ENCODE assay signal across 1 cellular context in the genomic region with DNA sequence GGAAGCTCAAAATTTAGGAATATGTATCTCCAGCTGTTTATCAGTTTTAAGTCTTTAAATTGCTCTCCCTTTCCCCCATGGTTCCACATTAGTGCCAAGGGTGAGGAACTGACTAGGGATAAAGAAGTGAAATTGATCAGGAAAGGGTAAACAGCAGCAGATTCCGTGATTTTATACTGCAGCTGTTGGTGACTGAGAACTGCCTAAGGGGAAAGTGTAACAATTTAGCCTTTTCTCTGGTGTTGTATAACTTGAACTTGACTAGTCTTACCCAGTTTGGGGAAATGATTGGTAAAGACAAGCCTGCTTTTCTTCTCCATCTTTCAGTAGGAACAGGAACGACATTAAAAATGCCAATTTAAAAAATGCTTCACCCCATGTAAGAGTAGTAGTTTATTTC.
TF ChIP-seq lines count a peak whose summit lies in the region.

No MANE protein-coding gene starts in this region.

TF ChIP-seq in HepG2, 621 proteins besides CTCF, POLR2A, EP300 and RAD21 (continued from another document):
- TF ChIP-seq, protein P1, sequence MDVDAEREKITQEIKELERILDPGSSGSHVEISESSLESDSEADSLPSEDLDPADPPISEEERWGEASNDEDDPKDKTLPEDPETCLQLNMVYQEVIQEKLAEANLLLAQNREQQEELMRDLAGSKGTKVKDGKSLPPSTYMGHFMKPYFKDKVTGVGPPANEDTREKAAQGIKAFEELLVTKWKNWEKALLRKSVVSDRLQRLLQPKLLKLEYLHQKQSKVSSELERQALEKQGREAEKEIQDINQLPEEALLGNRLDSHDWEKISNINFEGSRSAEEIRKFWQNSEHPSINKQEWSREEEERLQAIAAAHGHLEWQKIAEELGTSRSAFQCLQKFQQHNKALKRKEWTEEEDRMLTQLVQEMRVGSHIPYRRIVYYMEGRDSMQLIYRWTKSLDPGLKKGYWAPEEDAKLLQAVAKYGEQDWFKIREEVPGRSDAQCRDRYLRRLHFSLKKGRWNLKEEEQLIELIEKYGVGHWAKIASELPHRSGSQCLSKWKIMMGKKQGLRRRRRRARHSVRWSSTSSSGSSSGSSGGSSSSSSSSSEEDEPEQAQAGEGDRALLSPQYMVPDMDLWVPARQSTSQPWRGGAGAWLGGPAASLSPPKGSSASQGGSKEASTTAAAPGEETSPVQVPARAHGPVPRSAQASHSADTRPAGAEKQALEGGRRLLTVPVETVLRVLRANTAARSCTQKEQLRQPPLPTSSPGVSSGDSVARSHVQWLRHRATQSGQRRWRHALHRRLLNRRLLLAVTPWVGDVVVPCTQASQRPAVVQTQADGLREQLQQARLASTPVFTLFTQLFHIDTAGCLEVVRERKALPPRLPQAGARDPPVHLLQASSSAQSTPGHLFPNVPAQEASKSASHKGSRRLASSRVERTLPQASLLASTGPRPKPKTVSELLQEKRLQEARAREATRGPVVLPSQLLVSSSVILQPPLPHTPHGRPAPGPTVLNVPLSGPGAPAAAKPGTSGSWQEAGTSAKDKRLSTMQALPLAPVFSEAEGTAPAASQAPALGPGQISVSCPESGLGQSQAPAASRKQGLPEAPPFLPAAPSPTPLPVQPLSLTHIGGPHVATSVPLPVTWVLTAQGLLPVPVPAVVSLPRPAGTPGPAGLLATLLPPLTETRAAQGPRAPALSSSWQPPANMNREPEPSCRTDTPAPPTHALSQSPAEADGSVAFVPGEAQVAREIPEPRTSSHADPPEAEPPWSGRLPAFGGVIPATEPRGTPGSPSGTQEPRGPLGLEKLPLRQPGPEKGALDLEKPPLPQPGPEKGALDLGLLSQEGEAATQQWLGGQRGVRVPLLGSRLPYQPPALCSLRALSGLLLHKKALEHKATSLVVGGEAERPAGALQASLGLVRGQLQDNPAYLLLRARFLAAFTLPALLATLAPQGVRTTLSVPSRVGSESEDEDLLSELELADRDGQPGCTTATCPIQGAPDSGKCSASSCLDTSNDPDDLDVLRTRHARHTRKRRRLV (CRISPR knock-in tag; IDR thresholded peaks at IDR 0.05): no peak
- TF ChIP-seq ZNF317 (CRISPR knock-in tag; IDR thresholded peaks at IDR 0.05) (no peak), NCOR1 (IDR thresholded peaks at IDR 0.05; ENCODE audit: borderline replicate concordance, low read length) (no peak), KAT8 (CRISPR knock-in tag; IDR thresholded peaks at IDR 0.05) (no peak), HNF4A (CRISPR knock-in tag; IDR thresholded peaks at IDR 0.05) (no peak), AGO1 (IDR thresholded peaks at IDR 0.05; ENCODE audit: low read depth, low read length, poor library complexity, severe bottlenecking) (no peak), ZNF44 (CRISPR knock-in tag; IDR thresholded peaks at IDR 0.05) (no peak), ZSCAN30 (CRISPR knock-in tag; IDR thresholded peaks at IDR 0.05) (no peak)
- TF ChIP-seq, protein P2, sequence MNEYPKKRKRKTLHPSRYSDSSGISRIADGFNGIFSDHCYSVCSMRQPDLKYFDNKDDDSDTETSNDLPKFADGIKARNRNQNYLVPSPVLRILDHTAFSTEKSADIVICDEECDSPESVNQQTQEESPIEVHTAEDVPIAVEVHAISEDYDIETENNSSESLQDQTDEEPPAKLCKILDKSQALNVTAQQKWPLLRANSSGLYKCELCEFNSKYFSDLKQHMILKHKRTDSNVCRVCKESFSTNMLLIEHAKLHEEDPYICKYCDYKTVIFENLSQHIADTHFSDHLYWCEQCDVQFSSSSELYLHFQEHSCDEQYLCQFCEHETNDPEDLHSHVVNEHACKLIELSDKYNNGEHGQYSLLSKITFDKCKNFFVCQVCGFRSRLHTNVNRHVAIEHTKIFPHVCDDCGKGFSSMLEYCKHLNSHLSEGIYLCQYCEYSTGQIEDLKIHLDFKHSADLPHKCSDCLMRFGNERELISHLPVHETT (CRISPR knock-in tag; conservative IDR thresholded peaks at IDR 0.05): no peak
